ENCODE assay signal across 27 cellular contexts in genomic region chr3:139260793-139261736, GRCh38.
"Had no signal": no experiment of that assay in that cellular context is flagged by ENCODE, and none has a peak within 500 bp of the region (broad histone marks: within the 10 kb centered on the region; RNA-seq: fewer than 3 reads in every experiment).

No MANE protein-coding gene starts in this region.

- DNase-seq: activated CD4-positive, alpha-beta T cell treated with anti-CD3 and anti-CD28 coated beads for 36 hours; activated CD4-positive, alpha-beta T cell treated with anti-CD3 and anti-CD28 coated beads, Interleukin-2, amount 50 U/mL, for 4 hours; activated CD4-positive, CD25-positive, alpha-beta regulatory T cell; activated CD8-positive, alpha-beta memory T cell treated with anti-CD3 and anti-CD28 coated beads, Interleukin-2, amount 50 U/mL, for 4 hours; activated effector memory CD4-positive, alpha-beta T cell treated with anti-CD3 and anti-CD28 coated beads, Interleukin-2, amount 50 U/mL, for 16 hours; activated naive CD4-positive, alpha-beta T cell treated with anti-CD3 and anti-CD28 coated beads for 36 hours; activated naive CD8-positive, alpha-beta T cell treated with anti-CD3 and anti-CD28 coated beads for 36 hours; activated T-cell treated with anti-CD3 and anti-CD28 coated beads, Interleukin-2, amount 50 U/mL, for 1 hour; cortex of kidney; effector memory CD8-positive, alpha-beta T cell; foreskin keratinocyte; heart right ventricle; naive B cell; nephron progenitor cell; pancreas; retina; stimulated activated CD4-positive, alpha-beta T cell treated with anti-CD3 and anti-CD28 coated beads, Interleukin-4, amount 100 ng/mL, for 1 hour; T-helper 1 cell; trophoblast cell had no signal

- H3K27ac ChIP-seq: ascending aorta, foreskin keratinocyte, heart right ventricle, pancreas, prostate gland, thoracic aorta had no signal

- H3K4me1 ChIP-seq: ascending aorta, foreskin keratinocyte, pancreas, prostate gland had no signal

- H3K9me3 Mint-ChIP-seq: activated naive CD4-positive, alpha-beta T cell treated with anti-CD3 and anti-CD28 coated beads for 36 hours; activated naive CD8-positive, alpha-beta T cell treated with anti-CD3 and anti-CD28 coated beads for 36 hours; activated T-helper 1 cell treated with anti-CD3 and anti-CD28 coated beads, Interleukin-12 subunit alpha, Interleukin-12 subunit beta, Interleukin-2, Interleukin-4 antibody, amounts not matched to agents 30 ng/mL and 10 ng/mL and 1 ng/mL, durations not matched to agents 14 hours and 24 hours and 36 hours; brain; effector memory CD8-positive, alpha-beta T cell; mesothelial cell of epicardium; nephron progenitor cell; stimulated activated naive CD8-positive, alpha-beta T cell treated with anti-CD3 and anti-CD28 coated beads, Interleukin-15, Interleukin-2, amounts not matched to agents 100 ng/mL and 50 ng/mL, for 24 hours had no signal

- H3K36me3 Mint-ChIP-seq: activated naive CD8-positive, alpha-beta T cell treated with anti-CD3 and anti-CD28 coated beads for 36 hours; brain; mesothelial cell of epicardium; naive B cell had no signal

- H3K27me3 ChIP-seq: ascending aorta, heart right ventricle, pancreas had no signal

- H3K4me3 ChIP-seq: ascending aorta, heart right ventricle, pancreas, prostate gland, thoracic aorta had no signal

- ATAC-seq: activated CD4-positive, alpha-beta T cell treated with anti-CD3 and anti-CD28 coated beads for 36 hours; effector memory CD8-positive, alpha-beta T cell; esophagus mucosa; foreskin keratinocyte; heart right ventricle had no signal

- H3K36me3 ChIP-seq: ascending aorta, heart right ventricle, pancreas, prostate gland, thoracic aorta had no signal

- FAIRE-seq: pancreas had no signal

- H3K4me1 Mint-ChIP-seq: activated CD4-positive, alpha-beta T cell treated with anti-CD3 and anti-CD28 coated beads for 36 hours; activated naive CD8-positive, alpha-beta T cell treated with anti-CD3 and anti-CD28 coated beads for 36 hours; brain; mesothelial cell of epicardium; naive B cell; nephron progenitor cell had no signal

- H3K9me3 ChIP-seq: ascending aorta, heart right ventricle, pancreas, prostate gland, thoracic aorta had no signal

- H3K4me3 Mint-ChIP-seq: activated CD4-positive, alpha-beta T cell treated with anti-CD3 and anti-CD28 coated beads for 36 hours; activated naive CD4-positive, alpha-beta T cell treated with anti-CD3 and anti-CD28 coated beads for 36 hours; activated naive CD8-positive, alpha-beta T cell treated with anti-CD3 and anti-CD28 coated beads for 36 hours; activated T-helper 1 cell treated with anti-CD3 and anti-CD28 coated beads, Interleukin-12 subunit alpha, Interleukin-12 subunit beta, Interleukin-2, Interleukin-4 antibody, amounts not matched to agents 30 ng/mL and 10 ng/mL and 1 ng/mL, durations not matched to agents 14 hours and 24 hours and 36 hours; brain; effector memory CD8-positive, alpha-beta T cell; mesothelial cell of epicardium; naive B cell; nephron progenitor cell; stimulated activated naive CD8-positive, alpha-beta T cell treated with anti-CD3 and anti-CD28 coated beads, Interleukin-15, Interleukin-2, amounts not matched to agents 100 ng/mL and 50 ng/mL, for 24 hours had no signal

- H3K27ac Mint-ChIP-seq: activated CD4-positive, alpha-beta T cell treated with anti-CD3 and anti-CD28 coated beads for 36 hours; activated naive CD4-positive, alpha-beta T cell treated with anti-CD3 and anti-CD28 coated beads for 36 hours; activated naive CD8-positive, alpha-beta T cell treated with anti-CD3 and anti-CD28 coated beads for 36 hours; activated T-helper 1 cell treated with anti-CD3 and anti-CD28 coated beads, Interleukin-12 subunit alpha, Interleukin-12 subunit beta, Interleukin-2, Interleukin-4 antibody, amounts not matched to agents 30 ng/mL and 10 ng/mL and 1 ng/mL, durations not matched to agents 14 hours and 24 hours and 36 hours; brain; effector memory CD8-positive, alpha-beta T cell; mesothelial cell of epicardium; naive B cell; nephron progenitor cell; stimulated activated naive CD8-positive, alpha-beta T cell treated with anti-CD3 and anti-CD28 coated beads, Interleukin-15, Interleukin-2, amounts not matched to agents 100 ng/mL and 50 ng/mL, for 24 hours had no signal
